Comparison of ENCODE assay signal across 16 cellular contexts in genomic region chr15:101362986-101363566, GRCh38.
A peak's percentile ranks its signal among the peaks of the same experiment; 100 is the strongest.
DNase-seq lines count a peak whose midpoint lies in the region; ATAC-seq, FAIRE-seq and TF ChIP-seq lines count a peak whose summit lies in the region.
"Had no signal": no experiment of that assay in that cellular context is flagged by ENCODE, and none has a peak within 500 bp of the region (broad histone marks: within the 10 kb centered on the region; RNA-seq: fewer than 3 reads in every experiment).

No MANE protein-coding gene starts in this region.

- H3K9me3 Mint-ChIP-seq in GM23338: peaks cover 2% of the 10 kb centered on the region; the same call in 2 of the 3 replicates
- H3K9me3 Mint-ChIP-seq in type B pancreatic cell: no peaks in the 10 kb centered on the region

- H2AFZ ChIP-seq in GM23338: no peak overlapping the region

- H3K4me3 Mint-ChIP-seq in GM23338: no peak overlapping the region
- peak overlapping the region; percentile 51 for H3K4me3 Mint-ChIP-seq in type B pancreatic cell
- H3K4me3 Mint-ChIP-seq: B cell; CD8-positive, alpha-beta T cell had no signal

- no peaks in the 10 kb centered on the region for H3F3A ChIP-seq in GM23338 (replicated peaks; ENCODE audit: low read depth)

- TF ChIP-seq CTCF in GM23338 (conservative IDR thresholded peaks at IDR 0.05; ENCODE audit: low read depth in 2 of 2) (no peak), bronchial epithelial cell (IDR thresholded peaks at IDR 0.05; ENCODE audit: insufficient read depth, low read length, severe bottlenecking) (no peak), type B pancreatic cell (conservative IDR thresholded peaks at IDR 0.05) (no peak), heart left ventricle (IDR thresholded peaks at IDR 0.05) (no peak)

- no peaks in the 10 kb centered on the region for H3K79me2 ChIP-seq in GM23338 (replicated peaks; ENCODE audit: insufficient read depth)

- H3K4me1 Mint-ChIP-seq in GM23338 (peaks cover 10% of the 10 kb centered on the region), type B pancreatic cell (ENCODE audit: unreplicated experiment) (peaks cover 8% of the 10 kb centered on the region)
- H3K4me1 Mint-ChIP-seq: B cell had no signal

- H3K36me3 ChIP-seq in GM23338 (ENCODE audit: insufficient read depth) (no peaks in the 10 kb centered on the region), bronchial epithelial cell (ENCODE audit: control insufficient read depth, insufficient read depth, low read length) (no peaks in the 10 kb centered on the region), HAP-1 (replicated peaks) (no peaks in the 10 kb centered on the region), heart left ventricle (peaks cover 0 to 12% (median 0%) of the 10 kb centered on the region in 9 donors)
- H3K36me3 ChIP-seq: BLaER1 treated with 17β-estradiol and CSF1 and Interleukin-3, amounts not matched to agents 10 nM and 100 nM had no signal

- no peak overlapping the region for H3K27ac ChIP-seq in GM23338 (ENCODE audit: low read depth)
- H3K27ac ChIP-seq in heart left ventricle: no peak overlapping the region
- H3K27ac ChIP-seq: BLaER1 treated with 17β-estradiol and CSF1 and Interleukin-3, amounts not matched to agents 10 nM and 100 nM had no signal

- intact Hi-C loops in heart left ventricle (cut with DNase I): loop anchor here in 4 of 10 donors (5.0 to 10.0 kb wide), 3 partner anchors 122 to 282 kb away; partner anchors contain the start of gene PCSK6 (in 3 of the 4)

- FAIRE-seq in bronchial epithelial cell (lab: Jason Lieb, UNC): peak; percentile 52
- FAIRE-seq: G401.6, GM12892, GM18507 had no signal

- no peaks in the 10 kb centered on the region for H4K20me1 ChIP-seq in GM23338 (replicated peaks; ENCODE audit: insufficient read depth)

- in situ Hi-C loops in HAP-1 (cut with MboI; ENCODE audit: low sequenced_read_pairs): no loop called here

- peaks cover 6% of the 10 kb centered on the region for H3K27me3 Mint-ChIP-seq in GM23338 (ENCODE audit: insufficient read depth, low read depth, poor library complexity)
- H3K27me3 Mint-ChIP-seq in type B pancreatic cell: no peaks in the 10 kb centered on the region

- no peak for TF ChIP-seq POLR2A in heart left ventricle (IDR thresholded peaks at IDR 0.05)

- H3K4me2 ChIP-seq in GM23338: no peak overlapping the region
- H3K4me2 ChIP-seq: BLaER1 treated with 17β-estradiol and CSF1 and Interleukin-3, amounts not matched to agents 10 nM and 100 nM had no signal

- 81 to 88% (median 88%) methylated on average over 8 of the region's 8 CpGs for WGBS in heart left ventricle, 4 donors

- DNase-seq in GM23338 (ENCODE audit: low spot score) (no peak), bronchial epithelial cell (ENCODE audit: low read depth) (no peak), left lobe of liver (ENCODE audit: low spot score) (peak; percentile 28), type B pancreatic cell (ENCODE audit: extremely low spot score, unreplicated experiment) (no peak), HAP-1 (ENCODE audit: low spot score in 2 of 2) (no peak), heart left ventricle (no peak)
- DNase-seq: Calu3; CD8-positive, alpha-beta T cell; DMS 273 treated with DMSO at 0.1 percent for 48 hours; GOT3; HCEC 1CT had no signal

- H3K4me1 ChIP-seq in GM23338 (ENCODE audit: insufficient read depth): no peaks in the 10 kb centered on the region
- H3K4me1 ChIP-seq in HAP-1: no peaks in the 10 kb centered on the region
- peaks cover 0 to 23% (median 6%) of the 10 kb centered on the region in 12 donors for H3K4me1 ChIP-seq in heart left ventricle

- no peaks in the 10 kb centered on the region for H3K27me3 ChIP-seq in GM23338 (ENCODE audit: insufficient read depth)
- H3K27me3 ChIP-seq in bronchial epithelial cell (ENCODE audit: control insufficient read depth, insufficient read depth, low read length): no peaks in the 10 kb centered on the region
- no peaks in the 10 kb centered on the region for H3K27me3 ChIP-seq in HAP-1 (ENCODE audit: low read depth)
- H3K27me3 ChIP-seq in heart left ventricle: no peaks in the 10 kb centered on the region
- H3K27me3 ChIP-seq: BLaER1 treated with 17β-estradiol and CSF1 and Interleukin-3, amounts not matched to agents 10 nM and 100 nM had no signal

- H3K4me3 ChIP-seq in GM23338: no peak overlapping the region
- no peak overlapping the region for H3K4me3 ChIP-seq in bronchial epithelial cell (ENCODE audit: low read depth, low read length)
- no peak overlapping the region for H3K4me3 ChIP-seq in HAP-1
- no peak overlapping the region for H3K4me3 ChIP-seq in heart left ventricle
- H3K4me3 ChIP-seq: BLaER1 treated with 17β-estradiol and CSF1 and Interleukin-3, amounts not matched to agents 10 nM and 100 nM had no signal

- H3K27ac Mint-ChIP-seq in GM23338 (no peak overlapping the region), type B pancreatic cell (no peak overlapping the region)
- H3K27ac Mint-ChIP-seq: B cell; CD8-positive, alpha-beta T cell had no signal

- H3K9me2 ChIP-seq in GM23338 (ENCODE audit: insufficient read depth): no peaks in the 10 kb centered on the region

- H3K36me3 Mint-ChIP-seq in GM23338 (ENCODE audit: low read depth) (peaks cover 7% of the 10 kb centered on the region), type B pancreatic cell (no peaks in the 10 kb centered on the region)
- H3K36me3 Mint-ChIP-seq: CD8-positive, alpha-beta T cell had no signal

- H3K9me3 ChIP-seq in HAP-1 (no peaks in the 10 kb centered on the region), heart left ventricle (peaks cover 0 to 10% (median 0%) of the 10 kb centered on the region in 12 donors)

- peak; percentile 60 for ATAC-seq in GM23338
- no peak for ATAC-seq in left lobe of liver
- no peak for ATAC-seq in heart left ventricle
- ATAC-seq: CD8-positive, alpha-beta T cell had no signal

TF ChIP-seq in GM23338, 12 proteins besides CTCF, POLR2A, EP300 and RAD21:
- TF ChIP-seq NANOG (IDR thresholded peaks at IDR 0.05; ENCODE audit: borderline replicate concordance) (no peak), ETS1 (IDR thresholded peaks at IDR 0.05) (no peak), ZNF114 (CRISPR knock-in tag; IDR thresholded peaks at IDR 0.05) (no peak), REST (IDR thresholded peaks at IDR 0.05; ENCODE audit: unreplicated experiment) (no peak), EZH2phosphoT487 (IDR thresholded peaks at IDR 0.05; ENCODE audit: unreplicated experiment) (no peak), JUNB (IDR thresholded peaks at IDR 0.05; ENCODE audit: unreplicated experiment) (no peak)
